Comparison of ENCODE assay signal across 7 cellular contexts in genomic region chr10:6088721-6089333, GRCh38.
A peak's percentile ranks its signal among the peaks of the same experiment; 100 is the strongest.
DNase-seq lines count a peak whose midpoint lies in the region; ATAC-seq and TF ChIP-seq lines count a peak whose summit lies in the region.

RBM17 (plus strand) TSS chr10:6089034; CDS start chr10:6097066, 8,032 bp downstream.

- DNase-seq in NCI-H187 treated with DMSO at 0.1 percent for 48 hours (lab: John Stamatoyannopoulos, UW), result peak; percentile 36
- peak; percentile 90 for DNase-seq in T-helper 22 cell (ENCODE audit: low read depth)
- DNase-seq in astrocyte of the cerebellum (ENCODE audit: low read depth), result peak; percentile 94
- DNase-seq in hepatic stellate cell (ENCODE audit: low spot score), result peak; percentile 85
- DNase-seq in retina, result peak; percentile 99

- TF ChIP-seq POLR2A in GM18505 (IDR thresholded peaks at IDR 0.05; ENCODE audit: borderline replicate concordance, extremely low read depth, insufficient read depth, insufficient read length), result peak; percentile 79

- H3K4me3 ChIP-seq in astrocyte of the cerebellum (ENCODE audit: low read depth, low read length), result peak within 1 kb of the TSS; percentile 95

- peak; percentile 100 for TF ChIP-seq CTCF in astrocyte of the cerebellum (IDR thresholded peaks at IDR 0.05; ENCODE audit: low read depth, low read length, missing control alignments)

- in situ Hi-C loops in astrocyte of the cerebellum (cut with HindIII; ENCODE audit: low sequenced_read_pairs), result loop anchor here (25.0 kb wide), 1 partner anchor 298 kb away; no protein-coding TSS in a partner anchor

- peak; percentile 86 for ATAC-seq in GM18505 (IDR thresholded peaks at IDR 0.05; ENCODE audit: unreplicated experiment)
- peak; percentile 95 for ATAC-seq in HG02970 (IDR thresholded peaks at IDR 0.05; ENCODE audit: low FRiP score, unreplicated experiment)

Comparison
In these comparisons a context has a peak if more than half of its experiments do, and no peak if none do; other contexts are left out.
1. Peak in every context shown above with its lines: DNase-seq, ATAC-seq and H3K4me3 ChIP-seq.
2. DNase-seq: peak in every context shown above with its lines; median percentile 99 in retina; 94 in astrocyte of the cerebellum; 90 in T-helper 22 cell; 85 in hepatic stellate cell; 36 in NCI-H187 treated with DMSO at 0.1 percent for 48 hours.